In the genomic region with DNA sequence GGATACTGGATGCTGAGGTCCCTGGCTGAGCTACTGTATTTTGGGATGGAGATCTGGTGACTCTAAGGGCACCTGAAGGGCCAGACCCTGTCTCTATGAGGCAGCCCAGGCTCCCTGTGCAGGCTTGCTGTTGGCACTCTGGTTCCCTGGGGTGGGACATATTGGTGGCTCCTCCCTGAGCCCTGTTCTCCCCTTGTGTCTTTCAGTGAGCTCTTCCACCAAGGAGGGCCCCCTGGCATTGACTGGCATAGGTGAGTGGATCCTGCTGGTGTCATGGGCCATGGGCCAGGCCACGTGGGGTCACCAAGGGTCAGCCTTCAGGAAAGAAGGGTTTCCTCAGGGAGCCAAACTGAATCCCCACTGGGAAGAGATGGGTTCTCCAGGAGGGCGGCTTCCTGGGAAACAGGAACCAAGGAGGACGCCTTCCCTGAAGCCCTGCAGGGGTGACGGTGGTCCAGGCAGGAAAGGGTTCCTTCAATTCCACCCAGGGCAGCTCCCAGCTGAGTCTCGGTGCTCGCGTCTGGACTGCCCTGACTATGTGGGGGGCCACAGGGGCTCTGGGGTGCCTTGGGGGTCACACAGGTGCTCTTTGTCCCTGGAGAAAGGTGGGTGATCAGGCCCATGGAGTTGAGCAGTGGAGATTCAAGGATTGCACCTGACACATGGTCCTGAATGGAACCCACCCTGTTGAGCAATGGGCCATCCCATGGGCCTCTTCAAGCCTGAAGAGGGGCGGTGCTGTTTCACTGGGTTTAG, we compare ENCODE assay signal across 15 cellular contexts.
DNase-seq lines count a peak whose midpoint lies in the region; ATAC-seq and TF ChIP-seq lines count a peak whose summit lies in the region.
"Had no signal": no experiment of that assay in that cellular context is flagged by ENCODE, and none has a peak within 500 bp of the region (broad histone marks: within the 10 kb centered on the region; RNA-seq: fewer than 3 reads in every experiment).

No MANE protein-coding gene starts in this region.

- peak; percentile 24 for DNase-seq in Right ventricle myocardium superior
- DNase-seq in Right ventricle myocardium inferior (ENCODE audit: missing footprints), result no peak
- DNase-seq in endodermal cell, result peak; percentile 21
- DNase-seq in mucosa of gallbladder (ENCODE audit: low spot score), result peak; percentile 9
- no peak for DNase-seq in sigmoid colon
- DNase-seq in MM.1S, result no peak
- DNase-seq: Calu3, NCI-H2029 treated with DMSO at 0.1 percent for 48 hours, NCI-H526 had no signal

- peaks cover 31% of the 10 kb centered on the region for H3K9me3 ChIP-seq in endodermal cell (ENCODE audit: control insufficient read depth, low read length)
- peaks cover 6 to 23% (median 18%) of the 10 kb centered on the region in 4 donors for H3K9me3 ChIP-seq in sigmoid colon
- H3K9me3 ChIP-seq in MM.1S (replicated peaks; ENCODE audit: insufficient read depth, low read length), result no peaks in the 10 kb centered on the region

- H3K4me1 ChIP-seq in endodermal cell (ENCODE audit: control insufficient read depth, insufficient read depth, low read length), result no peaks in the 10 kb centered on the region
- no peaks in the 10 kb centered on the region for H3K4me1 ChIP-seq in sigmoid colon
- no peaks in the 10 kb centered on the region for H3K4me1 ChIP-seq in MM.1S (ENCODE audit: low read length)
- H3K4me1 ChIP-seq: transverse colon had no signal

- TF ChIP-seq EP300 in sigmoid colon (IDR thresholded peaks at IDR 0.05), result no peak

- H3K36me3 ChIP-seq in endodermal cell (ENCODE audit: control insufficient read depth, insufficient read depth, low read length) (no peaks in the 10 kb centered on the region), sigmoid colon (no peaks in the 10 kb centered on the region), MM.1S (replicated peaks; ENCODE audit: insufficient read depth, low read length) (no peaks in the 10 kb centered on the region)
- H3K36me3 ChIP-seq: transverse colon, WERI-Rb-1 had no signal

- H3K27ac Mint-ChIP-seq in endodermal cell, result no peak overlapping the region
- H3K27ac Mint-ChIP-seq: nephron had no signal

- H3K27me3 Mint-ChIP-seq in endodermal cell (ENCODE audit: insufficient read depth), result no peaks in the 10 kb centered on the region

- peaks cover 95% of the 10 kb centered on the region for H3K9me3 Mint-ChIP-seq in endodermal cell

- H3K4me2 ChIP-seq in MM.1S (ENCODE audit: low read depth, low read length), result no peak overlapping the region

- 84 to 86% methylated on average over 3 to 8 of the region's 8 CpGs for WGBS in endodermal cell (ENCODE audit: insufficient coverage in 1 of 2, insufficient read length in 1 of 2), 2 experiments
- 82 to 89% methylated on average over 8 of the region's 8 CpGs for WGBS in sigmoid colon, 2 donors

- no peaks in the 10 kb centered on the region for H3K79me2 ChIP-seq in MM.1S (ENCODE audit: low read length)

- H3F3A ChIP-seq in MM.1S (ENCODE audit: insufficient read depth, low read length), result no peaks in the 10 kb centered on the region

- TF ChIP-seq CTCF in endodermal cell (conservative IDR thresholded peaks at IDR 0.05), result no peak
- TF ChIP-seq CTCF in sigmoid colon (IDR thresholded peaks at IDR 0.05), result no peak
- TF ChIP-seq CTCF in MM.1S (IDR thresholded peaks at IDR 0.05; ENCODE audit: low read length), result no peak

- H2AFZ ChIP-seq in MM.1S (ENCODE audit: low read length), result no peak overlapping the region

- no peaks in the 10 kb centered on the region for H3K27me3 ChIP-seq in endodermal cell (ENCODE audit: control insufficient read depth, insufficient read depth, low read length, poor library complexity, severe bottlenecking)
- H3K27me3 ChIP-seq in sigmoid colon, result no peaks in the 10 kb centered on the region
- no peaks in the 10 kb centered on the region for H3K27me3 ChIP-seq in MM.1S (replicated peaks; ENCODE audit: insufficient read depth, low read length)
- H3K27me3 ChIP-seq: transverse colon had no signal

- H3K9ac ChIP-seq in endodermal cell (ENCODE audit: extremely low read depth, low read length, poor library complexity, severe bottlenecking) (no peak overlapping the region), MM.1S (ENCODE audit: low read length) (no peak overlapping the region)

- intact Hi-C loops in Right ventricle myocardium superior (cut with DNase I), result loop anchor here (10.0 kb wide), 1 partner anchor 60 kb away; no protein-coding TSS in a partner anchor
- intact Hi-C loops in Right ventricle myocardium inferior (cut with DNase I), result no loop called here
- intact Hi-C loops in sigmoid colon (cut with DNase I), result no loop called here

- H3K4me1 Mint-ChIP-seq in endodermal cell, result no peaks in the 10 kb centered on the region
- H3K4me1 Mint-ChIP-seq: nephron had no signal

- ATAC-seq in Right ventricle myocardium superior (ENCODE audit: poor library complexity) (no peak), Right ventricle myocardium inferior (no peak), HG03175 (IDR thresholded peaks at IDR 0.05; ENCODE audit: unreplicated experiment) (no peak), GM21390 (IDR thresholded peaks at IDR 0.05; ENCODE audit: unreplicated experiment) (no peak)
- ATAC-seq: Panc1 had no signal

- H4K20me1 ChIP-seq in MM.1S (ENCODE audit: insufficient read depth, low read length), result no peaks in the 10 kb centered on the region

- H3K9me2 ChIP-seq in MM.1S (replicated peaks; ENCODE audit: insufficient read depth, low read length), result no peaks in the 10 kb centered on the region

- no peak overlapping the region for H3K27ac ChIP-seq in endodermal cell (ENCODE audit: low read depth, low read length)
- no peak overlapping the region for H3K27ac ChIP-seq in sigmoid colon
- no peak overlapping the region for H3K27ac ChIP-seq in MM.1S (ENCODE audit: low read length)
- H3K27ac ChIP-seq: transverse colon, WERI-Rb-1 had no signal

- TF ChIP-seq POLR2A in sigmoid colon (IDR thresholded peaks at IDR 0.05), result no peak

- no peaks in the 10 kb centered on the region for H3K36me3 Mint-ChIP-seq in endodermal cell (ENCODE audit: low read depth)

- H3K4me3 Mint-ChIP-seq in endodermal cell, result no peak overlapping the region
- H3K4me3 Mint-ChIP-seq: nephron had no signal

- no peak overlapping the region for H3K4me3 ChIP-seq in endodermal cell (ENCODE audit: low read length)
- no peak overlapping the region for H3K4me3 ChIP-seq in sigmoid colon
- H3K4me3 ChIP-seq in MM.1S (ENCODE audit: low read length), result no peak overlapping the region
- H3K4me3 ChIP-seq: transverse colon had no signal

Comparison
In these comparisons a context has a peak if more than half of its experiments do, and no peak if none do; other contexts are left out.
1. DNase-seq: peak in Right ventricle myocardium superior (single experiment), endodermal cell (single experiment) and mucosa of gallbladder (single experiment); none in Right ventricle myocardium inferior (single experiment), sigmoid colon (single experiment) and MM.1S (single experiment).